In genomic region chr9:132007371-132007701, GRCh38 we compare ENCODE assay signal across 13 cellular contexts.
DNase-seq lines count a peak whose midpoint lies in the region; ATAC-seq and TF ChIP-seq lines count a peak whose summit lies in the region.
"Had no signal": no experiment of that assay in that cellular context is flagged by ENCODE, and none has a peak within 500 bp of the region (broad histone marks: within the 10 kb centered on the region; RNA-seq: fewer than 3 reads in every experiment).

No MANE protein-coding gene starts in this region.

- H3K4me3 Mint-ChIP-seq in T-helper 1 cell treated with Interleukin-12 subunit alpha and Interleukin-12 subunit beta and Interleukin-4 antibody, amounts not matched to agents 30 μg/mL and 1 μg/mL, for 36 hours, result peak overlapping the region; percentile 62
- H3K4me3 Mint-ChIP-seq in GM23338, result no peak overlapping the region; the same call in 2 of the 3 replicates

- DNase-seq in T-helper 1 cell, result no peak
- DNase-seq in GM23338 (ENCODE audit: low spot score), result no peak
- no peak for DNase-seq in SK-N-MC (ENCODE audit: low read depth, low spot score)
- no peak for DNase-seq in foreskin keratinocyte
- DNase-seq in activated CD4-positive, CD25-positive, alpha-beta regulatory T cell treated with anti-CD3 and anti-CD28 coated beads, Interleukin-2, amount 50 U/mL, for 72 hours, result no peak
- no peak for DNase-seq in ecto neural progenitor cell (ENCODE audit: low spot score)
- DNase-seq: amygdala, HCEC 1CT, stomach, uterus had no signal

- H3K9me2 ChIP-seq in GM23338 (ENCODE audit: insufficient read depth), result no peaks in the 10 kb centered on the region

- H3K79me2 ChIP-seq in GM23338 (replicated peaks; ENCODE audit: insufficient read depth), result peaks cover 8% of the 10 kb centered on the region; the same call in 1 of the 2 replicates

- H3K27me3 ChIP-seq in GM23338 (ENCODE audit: insufficient read depth) (no peaks in the 10 kb centered on the region), foreskin keratinocyte (no peaks in the 10 kb centered on the region)
- H3K27me3 ChIP-seq: stomach, uterus had no signal

- no peak overlapping the region for H2AFZ ChIP-seq in GM23338

- H3K36me3 ChIP-seq in GM23338 (ENCODE audit: insufficient read depth), result no peaks in the 10 kb centered on the region
- no peaks in the 10 kb centered on the region for H3K36me3 ChIP-seq in SK-N-MC (ENCODE audit: insufficient read depth, low read length)
- H3K36me3 ChIP-seq: uterus had no signal

- H3K9me3 ChIP-seq in SK-N-MC (ENCODE audit: low read depth, low read length), result no peaks in the 10 kb centered on the region
- H3K9me3 ChIP-seq: stomach, uterus had no signal

- H3K4me1 ChIP-seq in GM23338 (ENCODE audit: insufficient read depth), result peaks cover 45% of the 10 kb centered on the region
- peaks cover 42% of the 10 kb centered on the region for H3K4me1 ChIP-seq in foreskin keratinocyte
- H3K4me1 ChIP-seq: uterus had no signal

- H3K4me2 ChIP-seq in GM23338, result peak overlapping the region; percentile 41

- H3K9me3 Mint-ChIP-seq in T-helper 1 cell treated with Interleukin-12 subunit alpha and Interleukin-12 subunit beta and Interleukin-4 antibody, amounts not matched to agents 30 μg/mL and 1 μg/mL, for 36 hours, result no peaks in the 10 kb centered on the region
- H3K9me3 Mint-ChIP-seq in GM23338, result no peaks in the 10 kb centered on the region

- no peak for ATAC-seq in GM23338
- no peak for ATAC-seq in foreskin keratinocyte
- ATAC-seq in HG02588 (IDR thresholded peaks at IDR 0.05; ENCODE audit: unreplicated experiment), result no peak

- no peaks in the 10 kb centered on the region for H3F3A ChIP-seq in GM23338 (replicated peaks; ENCODE audit: low read depth)

- H3K36me3 Mint-ChIP-seq in T-helper 1 cell treated with Interleukin-12 subunit alpha and Interleukin-12 subunit beta and Interleukin-4 antibody, amounts not matched to agents 30 μg/mL and 1 μg/mL, for 36 hours (ENCODE audit: low read depth), result peaks cover 11% of the 10 kb centered on the region
- H3K36me3 Mint-ChIP-seq in GM23338 (ENCODE audit: low read depth), result no peaks in the 10 kb centered on the region; the same call in 1 of the 3 replicates

- TF ChIP-seq CTCF in GM23338 (conservative IDR thresholded peaks at IDR 0.05; ENCODE audit: low read depth in 2 of 2) (no peak), foreskin keratinocyte (conservative IDR thresholded peaks at IDR 0.05) (no peak)

- peak overlapping the region; percentile 82 for H3K27ac Mint-ChIP-seq in T-helper 1 cell treated with Interleukin-12 subunit alpha and Interleukin-12 subunit beta and Interleukin-4 antibody, amounts not matched to agents 30 μg/mL and 1 μg/mL, for 36 hours
- H3K27ac Mint-ChIP-seq in GM23338, result peak overlapping the region; percentile 53

- peaks cover 54% of the 10 kb centered on the region for H3K4me1 Mint-ChIP-seq in T-helper 1 cell treated with Interleukin-12 subunit alpha and Interleukin-12 subunit beta and Interleukin-4 antibody, amounts not matched to agents 30 μg/mL and 1 μg/mL, for 36 hours (ENCODE audit: low read depth)
- H3K4me1 Mint-ChIP-seq in GM23338, result peaks cover 63% of the 10 kb centered on the region

- H3K27ac ChIP-seq in GM23338 (ENCODE audit: low read depth) (peak overlapping the region; percentile 55), SK-N-MC (peak overlapping the region; percentile 96; the same call in 1 of the 2 replicates), foreskin keratinocyte (peak overlapping the region; percentile 81)
- H3K27ac ChIP-seq: C4-2B, stomach, uterus had no signal

- no peak overlapping the region for H3K4me3 ChIP-seq in GM23338
- H3K4me3 ChIP-seq in SK-N-MC, result peak overlapping the region; percentile 11; the same call in 1 of the 2 replicates
- H3K4me3 ChIP-seq: stomach, uterus had no signal

- no peaks in the 10 kb centered on the region for H3K27me3 Mint-ChIP-seq in T-helper 1 cell treated with Interleukin-12 subunit alpha and Interleukin-12 subunit beta and Interleukin-4 antibody, amounts not matched to agents 30 μg/mL and 1 μg/mL, for 36 hours (ENCODE audit: low read depth)
- H3K27me3 Mint-ChIP-seq in GM23338 (ENCODE audit: insufficient read depth, low read depth, poor library complexity), result peaks cover 7% of the 10 kb centered on the region

- H4K20me1 ChIP-seq in GM23338 (replicated peaks; ENCODE audit: insufficient read depth), result no peaks in the 10 kb centered on the region

- no peak overlapping the region for H3K9ac ChIP-seq in SK-N-MC (ENCODE audit: insufficient read length)

TF ChIP-seq in GM23338, 12 proteins besides CTCF, POLR2A, EP300 and RAD21:
- TF ChIP-seq ETS1 (IDR thresholded peaks at IDR 0.05) (no peak), POLR2AphosphoS5 (IDR thresholded peaks at IDR 0.05; ENCODE audit: low read depth) (no peak), ZNF331 (CRISPR knock-in tag; IDR thresholded peaks at IDR 0.05; ENCODE audit: low read depth) (no peak), EZH2phosphoT487 (IDR thresholded peaks at IDR 0.05; ENCODE audit: unreplicated experiment) (no peak), STAT1 (IDR thresholded peaks at IDR 0.05; ENCODE audit: unreplicated experiment) (no peak), EZH2 (IDR thresholded peaks at IDR 0.05; ENCODE audit: low read depth, unreplicated experiment) (no peak), JUNB (IDR thresholded peaks at IDR 0.05; ENCODE audit: unreplicated experiment) (no peak)
